ENCODE assay signal across 1 cellular context in genomic region chr7:30787476-30787875, GRCh38.
TF ChIP-seq lines count a peak whose summit lies in the region.

No MANE protein-coding gene starts in this region.

TF ChIP-seq in K562, 482 proteins besides CTCF, POLR2A, EP300 and RAD21:
- TF ChIP-seq, protein P1, sequence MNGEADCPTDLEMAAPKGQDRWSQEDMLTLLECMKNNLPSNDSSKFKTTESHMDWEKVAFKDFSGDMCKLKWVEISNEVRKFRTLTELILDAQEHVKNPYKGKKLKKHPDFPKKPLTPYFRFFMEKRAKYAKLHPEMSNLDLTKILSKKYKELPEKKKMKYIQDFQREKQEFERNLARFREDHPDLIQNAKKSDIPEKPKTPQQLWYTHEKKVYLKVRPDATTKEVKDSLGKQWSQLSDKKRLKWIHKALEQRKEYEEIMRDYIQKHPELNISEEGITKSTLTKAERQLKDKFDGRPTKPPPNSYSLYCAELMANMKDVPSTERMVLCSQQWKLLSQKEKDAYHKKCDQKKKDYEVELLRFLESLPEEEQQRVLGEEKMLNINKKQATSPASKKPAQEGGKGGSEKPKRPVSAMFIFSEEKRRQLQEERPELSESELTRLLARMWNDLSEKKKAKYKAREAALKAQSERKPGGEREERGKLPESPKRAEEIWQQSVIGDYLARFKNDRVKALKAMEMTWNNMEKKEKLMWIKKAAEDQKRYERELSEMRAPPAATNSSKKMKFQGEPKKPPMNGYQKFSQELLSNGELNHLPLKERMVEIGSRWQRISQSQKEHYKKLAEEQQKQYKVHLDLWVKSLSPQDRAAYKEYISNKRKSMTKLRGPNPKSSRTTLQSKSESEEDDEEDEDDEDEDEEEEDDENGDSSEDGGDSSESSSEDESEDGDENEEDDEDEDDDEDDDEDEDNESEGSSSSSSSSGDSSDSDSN (IDR thresholded peaks at IDR 0.05; ENCODE audit: borderline replicate concordance in 1 of 2, low read depth in 2 of 2, low read length in 2 of 2), result no peak
- 0 out of 2 replicates have a peak, but pooled peaks have one; percentile 13 for TF ChIP-seq HMBOX1 (IDR thresholded peaks at IDR 0.05)
- no peak for TF ChIP-seq XRCC4 (IDR thresholded peaks at IDR 0.05; ENCODE audit: extremely low read depth, insufficient read depth, insufficient read length)
- no peak for TF ChIP-seq ZBTB49 (CRISPR knock-in tag; IDR thresholded peaks at IDR 0.05; ENCODE audit: borderline replicate concordance)
- TF ChIP-seq, protein P2, sequence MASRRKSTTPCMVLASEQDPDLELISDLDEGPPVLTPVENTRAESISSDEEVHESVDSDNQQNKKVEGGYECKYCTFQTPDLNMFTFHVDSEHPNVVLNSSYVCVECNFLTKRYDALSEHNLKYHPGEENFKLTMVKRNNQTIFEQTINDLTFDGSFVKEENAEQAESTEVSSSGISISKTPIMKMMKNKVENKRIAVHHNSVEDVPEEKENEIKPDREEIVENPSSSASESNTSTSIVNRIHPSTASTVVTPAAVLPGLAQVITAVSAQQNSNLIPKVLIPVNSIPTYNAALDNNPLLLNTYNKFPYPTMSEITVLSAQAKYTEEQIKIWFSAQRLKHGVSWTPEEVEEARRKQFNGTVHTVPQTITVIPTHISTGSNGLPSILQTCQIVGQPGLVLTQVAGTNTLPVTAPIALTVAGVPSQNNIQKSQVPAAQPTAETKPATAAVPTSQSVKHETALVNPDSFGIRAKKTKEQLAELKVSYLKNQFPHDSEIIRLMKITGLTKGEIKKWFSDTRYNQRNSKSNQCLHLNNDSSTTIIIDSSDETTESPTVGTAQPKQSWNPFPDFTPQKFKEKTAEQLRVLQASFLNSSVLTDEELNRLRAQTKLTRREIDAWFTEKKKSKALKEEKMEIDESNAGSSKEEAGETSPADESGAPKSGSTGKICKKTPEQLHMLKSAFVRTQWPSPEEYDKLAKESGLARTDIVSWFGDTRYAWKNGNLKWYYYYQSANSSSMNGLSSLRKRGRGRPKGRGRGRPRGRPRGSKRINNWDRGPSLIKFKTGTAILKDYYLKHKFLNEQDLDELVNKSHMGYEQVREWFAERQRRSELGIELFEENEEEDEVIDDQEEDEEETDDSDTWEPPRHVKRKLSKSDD (conservative IDR thresholded peaks at IDR 0.05; ENCODE audit: low read length), result no peak
TF ChIP-seq in K562: peak in this region for 1.
